Comparison of ENCODE assay signal across 14 cellular contexts in genomic region chr11:1568451-1568911, GRCh38. TPM values are rescaled to one million over a fixed set of nuclear protein-coding genes. Genes with fewer than 3 reads are reported as not detected.
A peak's percentile ranks its signal among the peaks of the same experiment; 100 is the strongest.
DNase-seq lines count a peak whose midpoint lies in the region; TF ChIP-seq lines count a peak whose summit lies in the region.
"Had no signal": no experiment of that assay in that cellular context is flagged by ENCODE, and none has a peak within 500 bp of the region (broad histone marks: within the 10 kb centered on the region; RNA-seq: fewer than 3 reads in every experiment).

No MANE protein-coding gene starts in this region.

- no peak overlapping the region for H3K27ac ChIP-seq in endodermal cell (ENCODE audit: low read depth, low read length)
- H3K27ac ChIP-seq in substantia nigra (ENCODE audit: low read depth, low read length, poor library complexity, severe bottlenecking): peak overlapping the region; percentile 21

- no peaks in the 10 kb centered on the region for H3K36me3 Mint-ChIP-seq in endodermal cell (ENCODE audit: low read depth)
- H3K36me3 Mint-ChIP-seq: activated naive CD4-positive, alpha-beta T cell treated with anti-CD3 and anti-CD28 coated beads, Interleukin-2, amount 50 U/mL, for 72 hours had no signal

- H3K9me3 Mint-ChIP-seq in endodermal cell: no peaks in the 10 kb centered on the region
- H3K9me3 Mint-ChIP-seq: activated naive CD4-positive, alpha-beta T cell treated with anti-CD3 and anti-CD28 coated beads, Interleukin-2, amount 50 U/mL, for 72 hours; HFFc6 had no signal

- H3K9me3 ChIP-seq in endodermal cell (ENCODE audit: control insufficient read depth, low read length): no peaks in the 10 kb centered on the region

- H3K4me3 Mint-ChIP-seq in endodermal cell: peak overlapping the region; percentile 12
- H3K4me3 Mint-ChIP-seq: HFFc6 had no signal

- H3K27me3 Mint-ChIP-seq in endodermal cell (ENCODE audit: insufficient read depth): peaks cover 9% of the 10 kb centered on the region

- H3K4me3 ChIP-seq in endodermal cell (ENCODE audit: low read length): no peak overlapping the region
- H3K4me3 ChIP-seq: lung had no signal

- peaks cover 24% of the 10 kb centered on the region for H3K27me3 ChIP-seq in endodermal cell (ENCODE audit: control insufficient read depth, insufficient read depth, low read length, poor library complexity, severe bottlenecking)

- H3K36me3 ChIP-seq in endodermal cell (ENCODE audit: control insufficient read depth, insufficient read depth, low read length): no peaks in the 10 kb centered on the region

- H3K4me1 Mint-ChIP-seq in endodermal cell: peaks cover 20% of the 10 kb centered on the region

- 22 to 23% methylated on average over 5 to 13 of the region's 13 CpGs for WGBS in endodermal cell (ENCODE audit: insufficient coverage in 1 of 2, insufficient read length in 1 of 2), 2 experiments

- no peak for TF ChIP-seq CTCF in endodermal cell (conservative IDR thresholded peaks at IDR 0.05)

- peak; percentile 53 for DNase-seq in activated CD8-positive, alpha-beta memory T cell treated with anti-CD3 and anti-CD28 coated beads, Interleukin-2, amount 50 U/mL, for 4 hours
- no peak for DNase-seq in activated CD8-positive, alpha-beta memory T cell treated with anti-CD3 and anti-CD28 coated beads, Interleukin-2, amount 50 U/mL, for 48 hours
- DNase-seq in NCI-H526 (lab: John Stamatoyannopoulos, UW) (peak; percentile 68 to 82), endodermal cell (peak; percentile 96), substantia nigra (lab: John Stamatoyannopoulos, UW) (peak in 1 of 49 donors; percentile 96), NCI-H2107 (lab: John Stamatoyannopoulos, UW) (no peak), NCI-H2029 treated with DMSO at 0.1 percent for 48 hours (lab: John Stamatoyannopoulos, UW) (no peak), UCSD-AML1 (lab: John Stamatoyannopoulos, UW; ENCODE audit: unreplicated experiment) (no peak)
- DNase-seq: HFFc6 had no signal

- no peak overlapping the region for H3K27ac Mint-ChIP-seq in endodermal cell
- H3K27ac Mint-ChIP-seq: activated naive CD4-positive, alpha-beta T cell treated with anti-CD3 and anti-CD28 coated beads, Interleukin-2, amount 50 U/mL, for 72 hours; HFFc6 had no signal

- H3K9ac ChIP-seq in endodermal cell (ENCODE audit: extremely low read depth, low read length, poor library complexity, severe bottlenecking): no peak overlapping the region

- H3K4me1 ChIP-seq in endodermal cell (ENCODE audit: control insufficient read depth, insufficient read depth, low read length): peaks cover 17% of the 10 kb centered on the region

RNA-seq across cellular contexts. Expression of gene DUSP8, which starts 3.6 kb away (rescaled TPM):
- total RNA-seq in endodermal cell: 1 to 10 TPM; 4.7 to 7.0 TPM
- polyA plus RNA-seq in endodermal cell (2013, experiment 1 of 2): 13.7 TPM
- polyA plus RNA-seq in endodermal cell (2013, experiment 2 of 2): 7.4 TPM

RNA-seq across cellular contexts. Expression of gene KRTAP5-1, which starts 16.6 kb away (rescaled TPM):
- not detected for total RNA-seq in endodermal cell
- polyA plus RNA-seq in endodermal cell (2013, experiment 1 of 2): not detected
- not detected for polyA plus RNA-seq in endodermal cell (2013, experiment 2 of 2)
- total RNA-seq: activated naive CD4-positive, alpha-beta T cell treated with anti-CD3 and anti-CD28 coated beads, Interleukin-2, amount 50 U/mL, for 72 hours; HFFc6; lung; subcutaneous adipose tissue had no signal
- polyA plus RNA-seq: BJ, esophagus, lung had no signal

RNA-seq across cellular contexts. Expression of gene KRTAP5-2, which starts 29.6 kb away (rescaled TPM):
- total RNA-seq in endodermal cell: not detected
- polyA plus RNA-seq in endodermal cell (2013, experiment 1 of 2): not detected
- polyA plus RNA-seq in endodermal cell (2013, experiment 2 of 2): not detected
- total RNA-seq: activated naive CD4-positive, alpha-beta T cell treated with anti-CD3 and anti-CD28 coated beads, Interleukin-2, amount 50 U/mL, for 72 hours; HFFc6; lung; subcutaneous adipose tissue had no signal
- polyA plus RNA-seq: BJ, esophagus had no signal

RNA-seq across cellular contexts. Expression of gene KRTAP5-3, which starts 39.8 kb away (rescaled TPM):
- total RNA-seq in endodermal cell: not detected
- not detected for polyA plus RNA-seq in endodermal cell (2013, experiment 1 of 2)
- polyA plus RNA-seq in endodermal cell (2013, experiment 2 of 2): not detected
- total RNA-seq: activated naive CD4-positive, alpha-beta T cell treated with anti-CD3 and anti-CD28 coated beads, Interleukin-2, amount 50 U/mL, for 72 hours; HFFc6; lung; subcutaneous adipose tissue had no signal
- polyA plus RNA-seq: BJ, esophagus, lung had no signal

RNA-seq across cellular contexts. Expression of gene KRTAP5-4, which starts 53.5 kb away (rescaled TPM):
- not detected for total RNA-seq in endodermal cell
- polyA plus RNA-seq in endodermal cell (2013, experiment 1 of 2): not detected
- polyA plus RNA-seq in endodermal cell (2013, experiment 2 of 2): not detected
- total RNA-seq: activated naive CD4-positive, alpha-beta T cell treated with anti-CD3 and anti-CD28 coated beads, Interleukin-2, amount 50 U/mL, for 72 hours; HFFc6; lung; subcutaneous adipose tissue had no signal
- polyA plus RNA-seq: BJ, esophagus, lung had no signal

Comparison
In these comparisons a context has a peak if more than half of its experiments do, and no peak if none do; other contexts are left out.
1. DNase-seq: peak in activated CD8-positive, alpha-beta memory T cell treated with anti-CD3 and anti-CD28 coated beads, Interleukin-2, amount 50 U/mL, for 4 hours (single experiment), NCI-H526 (2 of 2) and endodermal cell (single experiment); none in activated CD8-positive, alpha-beta memory T cell treated with anti-CD3 and anti-CD28 coated beads, Interleukin-2, amount 50 U/mL, for 48 hours (single experiment), NCI-H2107 (single experiment), NCI-H2029 treated with DMSO at 0.1 percent for 48 hours (single experiment) and UCSD-AML1 (single experiment).